Comparison of ENCODE assay signal across 17 cellular contexts in the genomic region with DNA sequence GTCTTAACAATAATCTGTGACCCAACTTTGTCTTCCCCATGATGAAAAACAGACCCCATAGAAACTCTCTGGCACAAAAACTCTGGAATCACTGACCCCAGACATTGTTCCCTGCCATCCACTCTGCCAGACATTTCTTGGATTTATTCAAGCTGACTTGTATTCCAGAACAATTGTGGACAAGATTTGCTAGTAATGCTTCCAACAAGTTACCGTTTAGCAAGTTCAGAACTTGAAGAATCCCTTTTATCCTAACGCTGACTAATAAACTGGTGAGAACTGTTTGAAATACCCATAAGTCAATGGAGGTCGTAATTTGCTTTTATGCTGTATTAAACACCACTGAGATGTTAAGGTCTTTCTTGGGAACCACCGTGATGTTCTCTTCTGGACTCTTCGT. TPM values are rescaled to one million over a fixed set of nuclear protein-coding genes. Genes with fewer than 3 reads are reported as not detected.
DNase-seq lines count a peak whose midpoint lies in the region; ATAC-seq and TF ChIP-seq lines count a peak whose summit lies in the region.
"Had no signal": no experiment of that assay in that cellular context is flagged by ENCODE, and none has a peak within 500 bp of the region (broad histone marks: within the 10 kb centered on the region; RNA-seq: fewer than 3 reads in every experiment).

No MANE protein-coding gene starts in this region.

- no peaks in the 10 kb centered on the region for H3K36me3 Mint-ChIP-seq in Calu3 (ENCODE audit: insufficient read depth, unreplicated experiment)

- H3K9me3 Mint-ChIP-seq in Calu3 (ENCODE audit: low read depth, unreplicated experiment), result no peaks in the 10 kb centered on the region
- H3K9me3 Mint-ChIP-seq: CD4-positive, alpha-beta memory T cell had no signal

- H3K27ac Mint-ChIP-seq in Calu3 (ENCODE audit: unreplicated experiment), result no peak overlapping the region
- H3K27ac Mint-ChIP-seq: CD4-positive, alpha-beta memory T cell had no signal

- ATAC-seq in GM18907 (IDR thresholded peaks at IDR 0.05; ENCODE audit: unreplicated experiment), result no peak
- ATAC-seq: A549 had no signal

- no peaks in the 10 kb centered on the region for H3K4me1 Mint-ChIP-seq in Calu3 (ENCODE audit: low read depth, unreplicated experiment)
- H3K4me1 Mint-ChIP-seq: CD4-positive, alpha-beta memory T cell had no signal

- intact Hi-C loops in Calu3 (cut with micrococcal nuclease; ENCODE audit: unreplicated experiment), result no loop called here

- no peak overlapping the region for H3K4me3 Mint-ChIP-seq in Calu3 (ENCODE audit: low read depth, unreplicated experiment)
- H3K4me3 Mint-ChIP-seq: CD4-positive, alpha-beta memory T cell had no signal

- DNase-seq in epithelial cell of proximal tubule (ENCODE audit: low read depth) (peak; percentile 64), kidney tubule cell (ENCODE audit: low spot score) (peak; percentile 22), renal cortical epithelial cell (ENCODE audit: low read depth) (peak; percentile 83), HuH-7.5 (ENCODE audit: low spot score) (no peak), Calu3 (no peak)
- DNase-seq: 8988T; ACHN; C1 segment of cervical spinal cord; CD4-positive, alpha-beta memory T cell; COR-L47; DMS153; DND-41; GM23248; H7; HCEC 1CT had no signal

- no TSS peak for BruUV-seq in Calu3 (replicated peaks; lab: Mats Ljungman, UMichigan)

- peaks cover 52% of the 10 kb centered on the region for H3K27me3 Mint-ChIP-seq in Calu3 (ENCODE audit: unreplicated experiment)

- no peak for TF ChIP-seq CTCF in epithelial cell of proximal tubule (conservative IDR thresholded peaks at IDR 0.05; ENCODE audit: low read depth, low read length)
- no peak for TF ChIP-seq CTCF in Calu3 (IDR thresholded peaks at IDR 0.05; ENCODE audit: unreplicated experiment)

- no peak overlapping the region for H3K4me3 ChIP-seq in epithelial cell of proximal tubule (ENCODE audit: low read depth, low read length)
- H3K4me3 ChIP-seq: A549, GM23248 had no signal

- CTCF ChIA-PET in Calu3 (lab: Charles Lee), result no interaction called here

RNA-seq across cellular contexts. Expression of gene HSBP1, which starts 10.5 kb away (rescaled TPM):
- total RNA-seq in epithelial cell of proximal tubule (80.5 and 119 TPM in 2 replicates), renal cortical epithelial cell (39.1 and 103 TPM in 2 replicates), Calu3 (2022) (216 and 217 TPM in 2 replicates)

Comparison
In these comparisons a context has a peak if more than half of its experiments do, and no peak if none do; other contexts are left out.
1. DNase-seq: peak in epithelial cell of proximal tubule (single experiment), kidney tubule cell (single experiment) and renal cortical epithelial cell (single experiment); none in HuH-7.5 (single experiment) and Calu3 (single experiment).